1 cellular context compared by ENCODE assay signal in genomic region chr12:93563807-93564538, GRCh38.
TF ChIP-seq lines count a peak whose summit lies in the region.

No MANE protein-coding gene starts in this region.

TF ChIP-seq in HepG2, 621 proteins besides CTCF, POLR2A, EP300 and RAD21 (continued from another document):
- TF ChIP-seq, protein P1, sequence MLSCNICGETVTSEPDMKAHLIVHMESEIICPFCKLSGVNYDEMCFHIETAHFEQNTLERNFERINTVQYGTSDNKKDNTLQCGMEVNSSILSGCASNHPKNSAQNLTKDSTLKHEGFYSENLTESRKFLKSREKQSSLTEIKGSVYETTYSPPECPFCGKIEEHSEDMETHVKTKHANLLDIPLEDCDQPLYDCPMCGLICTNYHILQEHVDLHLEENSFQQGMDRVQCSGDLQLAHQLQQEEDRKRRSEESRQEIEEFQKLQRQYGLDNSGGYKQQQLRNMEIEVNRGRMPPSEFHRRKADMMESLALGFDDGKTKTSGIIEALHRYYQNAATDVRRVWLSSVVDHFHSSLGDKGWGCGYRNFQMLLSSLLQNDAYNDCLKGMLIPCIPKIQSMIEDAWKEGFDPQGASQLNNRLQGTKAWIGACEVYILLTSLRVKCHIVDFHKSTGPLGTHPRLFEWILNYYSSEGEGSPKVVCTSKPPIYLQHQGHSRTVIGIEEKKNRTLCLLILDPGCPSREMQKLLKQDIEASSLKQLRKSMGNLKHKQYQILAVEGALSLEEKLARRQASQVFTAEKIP (CRISPR knock-in tag; IDR thresholded peaks at IDR 0.05; ENCODE audit: borderline replicate concordance) = no peak
- no peak for TF ChIP-seq ZBTB3 (CRISPR knock-in tag; IDR thresholded peaks at IDR 0.05; ENCODE audit: borderline replicate concordance, low read depth)
- peak; percentile 99 for TF ChIP-seq GATAD2A (CRISPR knock-in tag; IDR thresholded peaks at IDR 0.05)
- TF ChIP-seq, protein P2, sequence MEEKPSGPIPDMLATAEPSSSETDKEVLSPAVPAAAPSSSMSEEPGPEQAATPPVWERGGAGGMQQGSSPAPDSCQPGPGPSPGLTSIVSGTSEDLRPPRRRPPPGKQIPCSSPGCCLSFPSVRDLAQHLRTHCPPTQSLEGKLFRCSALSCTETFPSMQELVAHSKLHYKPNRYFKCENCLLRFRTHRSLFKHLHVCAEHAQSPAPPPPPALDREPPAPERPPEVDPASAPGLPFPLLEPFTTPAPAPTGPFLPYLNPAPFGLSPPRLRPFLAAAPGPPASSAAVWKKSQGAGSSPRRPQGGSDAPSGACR (CRISPR knock-in tag; IDR thresholded peaks at IDR 0.05) = no peak
- TF ChIP-seq ZNF30 (CRISPR knock-in tag; IDR thresholded peaks at IDR 0.05) = no peak
- TF ChIP-seq SATB2 (CRISPR knock-in tag; IDR thresholded peaks at IDR 0.05) = no peak
- peak; percentile 70 for TF ChIP-seq NR2C2 (CRISPR knock-in tag; IDR thresholded peaks at IDR 0.05; ENCODE audit: borderline replicate concordance)
- peak; percentile 75; the same call in 1 of the 2 replicates for TF ChIP-seq ZKSCAN8 (CRISPR knock-in tag; IDR thresholded peaks at IDR 0.05; ENCODE audit: borderline replicate concordance)
- peak; percentile 85 for TF ChIP-seq ZEB1 (IDR thresholded peaks at IDR 0.05; ENCODE audit: insufficient replicate concordance, low read depth)
- TF ChIP-seq STAG1 (CRISPR knock-in tag; IDR thresholded peaks at IDR 0.05) = peak; percentile 32; the same call in 1 of the 2 replicates
- TF ChIP-seq, protein P3, sequence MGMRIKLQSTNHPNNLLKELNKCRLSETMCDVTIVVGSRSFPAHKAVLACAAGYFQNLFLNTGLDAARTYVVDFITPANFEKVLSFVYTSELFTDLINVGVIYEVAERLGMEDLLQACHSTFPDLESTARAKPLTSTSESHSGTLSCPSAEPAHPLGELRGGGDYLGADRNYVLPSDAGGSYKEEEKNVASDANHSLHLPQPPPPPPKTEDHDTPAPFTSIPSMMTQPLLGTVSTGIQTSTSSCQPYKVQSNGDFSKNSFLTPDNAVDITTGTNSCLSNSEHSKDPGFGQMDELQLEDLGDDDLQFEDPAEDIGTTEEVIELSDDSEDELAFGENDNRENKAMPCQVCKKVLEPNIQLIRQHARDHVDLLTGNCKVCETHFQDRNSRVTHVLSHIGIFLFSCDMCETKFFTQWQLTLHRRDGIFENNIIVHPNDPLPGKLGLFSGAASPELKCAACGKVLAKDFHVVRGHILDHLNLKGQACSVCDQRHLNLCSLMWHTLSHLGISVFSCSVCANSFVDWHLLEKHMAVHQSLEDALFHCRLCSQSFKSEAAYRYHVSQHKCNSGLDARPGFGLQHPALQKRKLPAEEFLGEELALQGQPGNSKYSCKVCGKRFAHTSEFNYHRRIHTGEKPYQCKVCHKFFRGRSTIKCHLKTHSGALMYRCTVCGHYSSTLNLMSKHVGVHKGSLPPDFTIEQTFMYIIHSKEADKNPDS (CRISPR knock-in tag; IDR thresholded peaks at IDR 0.05) = no peak
- peak; percentile 70; the same call in 1 of the 2 replicates for TF ChIP-seq CCDC6 (CRISPR knock-in tag; IDR thresholded peaks at IDR 0.05)
- TF ChIP-seq KDM5B (CRISPR knock-in tag; IDR thresholded peaks at IDR 0.05; ENCODE audit: borderline replicate concordance) = no peak
- no peak for TF ChIP-seq DNMT1 (CRISPR knock-in tag; IDR thresholded peaks at IDR 0.05)
- TF ChIP-seq ZNF136 (CRISPR knock-in tag; IDR thresholded peaks at IDR 0.05; ENCODE audit: low read depth) = peak; percentile 29; the same call in 1 of the 2 replicates
- no peak for TF ChIP-seq HOXA9 (CRISPR knock-in tag; IDR thresholded peaks at IDR 0.05; ENCODE audit: borderline replicate concordance)
- peak; percentile 37; the same call in 1 of the 2 replicates for TF ChIP-seq SAFB2 (CRISPR knock-in tag; IDR thresholded peaks at IDR 0.05; ENCODE audit: borderline replicate concordance, low read depth)
- peak; percentile 92 for TF ChIP-seq MED1 (CRISPR knock-in tag; IDR thresholded peaks at IDR 0.05)
- TF ChIP-seq ELF1 (CRISPR knock-in tag; IDR thresholded peaks at IDR 0.05) = peak; percentile 43; the same call in 1 of the 2 replicates
- TF ChIP-seq CBFB (CRISPR knock-in tag; IDR thresholded peaks at IDR 0.05) = peak; percentile 86; the same call in 1 of the 2 replicates
- peak; percentile 97 for TF ChIP-seq NFATC3 (CRISPR knock-in tag; IDR thresholded peaks at IDR 0.05)
- TF ChIP-seq ZNF18 (CRISPR knock-in tag; IDR thresholded peaks at IDR 0.05; ENCODE audit: insufficient replicate concordance) = peak; percentile 73
- no peak for TF ChIP-seq FOXA1 (IDR thresholded peaks at IDR 0.05)
- TF ChIP-seq FOXA1 (CRISPR knock-in tag; IDR thresholded peaks at IDR 0.05) = peak; percentile 93
- no peak for TF ChIP-seq SOX6 (IDR thresholded peaks at IDR 0.05)
- peak; percentile 97 for TF ChIP-seq SOX6 (CRISPR knock-in tag; IDR thresholded peaks at IDR 0.05)
- no peak for TF ChIP-seq ELK4 (CRISPR knock-in tag; IDR thresholded peaks at IDR 0.05; ENCODE audit: borderline replicate concordance)
- TF ChIP-seq SIX4 (CRISPR knock-in tag; IDR thresholded peaks at IDR 0.05) = peak; percentile 71
- 0 out of 2 replicates have a peak, but pooled peaks have one; percentile 34 for TF ChIP-seq KLF6 (CRISPR knock-in tag; IDR thresholded peaks at IDR 0.05)
- TF ChIP-seq ZFP36L1 (CRISPR knock-in tag; IDR thresholded peaks at IDR 0.05) = no peak; the same call in 1 of the 2 replicates
